ENCODE assay signal across 8 cellular contexts in genomic region chr17:42182927-42183734, GRCh38. TPM values are rescaled to one million over a fixed set of nuclear protein-coding genes. Genes with fewer than 3 reads are reported as not detected.
DNase-seq lines count a peak whose midpoint lies in the region; ATAC-seq, FAIRE-seq and TF ChIP-seq lines count a peak whose summit lies in the region.

No MANE protein-coding gene starts in this region.

- WGBS in lower leg skin, 2 donors: 64 to 66% methylated on average over 9 of the region's 9 CpGs

- no peak for ATAC-seq in HG03280 (IDR thresholded peaks at IDR 0.05; ENCODE audit: unreplicated experiment)

- TF ChIP-seq CTCF in fibroblast of mammary gland (conservative IDR thresholded peaks at IDR 0.05; ENCODE audit: control insufficient read depth, insufficient read depth, low read depth, low read length) (no peak), retinal pigment epithelial cell (conservative IDR thresholded peaks at IDR 0.05; ENCODE audit: low read depth, low read length) (no peak), lower leg skin (IDR thresholded peaks at IDR 0.05) (no peak)

- TF ChIP-seq POLR2A in GM12891 (IDR thresholded peaks at IDR 0.05; ENCODE audit: low read depth, low read length) (no peak), lower leg skin (IDR thresholded peaks at IDR 0.05) (no peak)

- FAIRE-seq in GM12891 (lab: Jason Lieb, UNC): peak; percentile 23

- H3K4me3 ChIP-seq in fibroblast of mammary gland (ENCODE audit: control insufficient read depth, low read depth, low read length) (peak overlapping the region; percentile 57), retinal pigment epithelial cell (ENCODE audit: low read length) (peak overlapping the region; percentile 61), lower leg skin (ENCODE audit: low read depth, poor library complexity, severe bottlenecking) (no peak overlapping the region)

- intact Hi-C loops in lower leg skin (cut with DNase I; ENCODE audit: low total_unique reads): no loop called here

- no peak for DNase-seq in GM12891 (ENCODE audit: insufficient read length, low spot score)
- DNase-seq in RPMI7951 (ENCODE audit: low read depth): peak; percentile 30
- peak; percentile 57 for DNase-seq in fibroblast of mammary gland (ENCODE audit: low read depth)
- DNase-seq in retinal pigment epithelial cell (ENCODE audit: low read depth): peak; percentile 31
- DNase-seq in lower leg skin (ENCODE audit: low spot score in 2 of 2): no peak
- DNase-seq in NCI-H1092 (lab: John Stamatoyannopoulos, UW): no peak
- DNase-seq in COR-L47 (lab: John Stamatoyannopoulos, UW): no peak

TF ChIP-seq in GM12891, 5 proteins besides CTCF, POLR2A, EP300 and RAD21:
- TF ChIP-seq PAX5 (IDR thresholded peaks at IDR 0.05; ENCODE audit: insufficient read depth, low read length, severe bottlenecking) (no peak), POLR2AphosphoS5 (IDR thresholded peaks at IDR 0.05; ENCODE audit: low read depth, low read length) (no peak), TAF1 (IDR thresholded peaks at IDR 0.05; ENCODE audit: low read depth, low read length) (no peak), SPI1 (IDR thresholded peaks at IDR 0.05; ENCODE audit: low read depth, low read length) (no peak), POU2F2 (IDR thresholded peaks at IDR 0.05; ENCODE audit: low read depth, low read length) (no peak)

RNA-seq across cellular contexts. Expression of gene HCRT, which starts 2.1 kb away (rescaled TPM):
- not detected for polyA plus RNA-seq in GM12891 (2012; ENCODE audit: low read depth, missing spikeins)
- not detected in 2 replicates for total RNA-seq in RPMI7951 (2014; rRNA removed; shearing (Covaris generic))
- total RNA-seq in lower leg skin: not detected

RNA-seq across cellular contexts. Expression of gene KCNH4, which starts 2.2 kb away (rescaled TPM):
- polyA plus RNA-seq in GM12891 (2012; ENCODE audit: low read depth, missing spikeins): 0.09 TPM
- total RNA-seq in RPMI7951 (2014; rRNA removed; shearing (Covaris generic)): 0.12 TPM in 1 of 2 replicates, not detected in the other
- not detected for total RNA-seq in lower leg skin

RNA-seq across cellular contexts. Expression of gene GHDC, which starts 11.2 kb away (rescaled TPM):
- polyA plus RNA-seq in GM12891 (2012; ENCODE audit: low read depth, missing spikeins): 14.3 TPM
- 7.9 and 10.5 TPM in 2 replicates for total RNA-seq in RPMI7951 (2014; rRNA removed; shearing (Covaris generic))
- 10 to 100 TPM; 14.6 to 51.8 (median 20.7) TPM for total RNA-seq in lower leg skin

RNA-seq across cellular contexts. Expression of gene RAB5C, which starts 28.3 kb away (rescaled TPM):
- polyA plus RNA-seq in GM12891 (2012; ENCODE audit: low read depth, missing spikeins): 58.1 TPM
- total RNA-seq in RPMI7951 (2014; rRNA removed; shearing (Covaris generic)): 95.0 and 130 TPM in 2 replicates
- total RNA-seq in lower leg skin: 100 to 1,000 TPM in 1 of 4 donors, 10 to 100 TPM in 3; 74.0 to 104 (median 87.4) TPM

Comparison
In these comparisons a context has a peak if more than half of its experiments do, and no peak if none do; other contexts are left out.
1. DNase-seq: peak in RPMI7951 (single experiment), fibroblast of mammary gland (single experiment) and retinal pigment epithelial cell (single experiment); none in GM12891 (single experiment), lower leg skin (0 of 2), NCI-H1092 (single experiment) and COR-L47 (single experiment).